29 cellular contexts compared by ENCODE assay signal in the genomic region with DNA sequence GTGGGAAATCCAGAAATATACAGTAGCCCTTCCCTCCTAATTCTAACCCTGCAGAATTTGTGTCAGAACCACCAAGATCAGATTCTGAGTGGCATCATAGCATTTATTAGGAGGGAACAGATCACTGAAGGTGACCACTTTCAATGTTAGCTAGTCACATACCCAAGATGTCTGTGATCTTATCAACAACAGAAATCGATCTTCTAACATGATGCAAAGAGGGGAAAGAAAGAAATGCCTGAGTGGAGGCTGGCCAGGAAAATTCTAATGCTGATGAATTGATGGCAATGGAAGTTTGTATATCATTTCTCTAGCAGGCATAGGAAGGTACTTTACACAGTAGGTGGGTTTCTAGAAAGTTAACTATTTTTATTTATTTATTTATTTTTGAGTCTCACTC.
"Had no signal": no experiment of that assay in that cellular context is flagged by ENCODE, and none has a peak within 500 bp of the region (broad histone marks: within the 10 kb centered on the region; RNA-seq: fewer than 3 reads in every experiment).

No MANE protein-coding gene starts in this region.

- H3K9me3 ChIP-seq: neutrophil, pancreas, prostate gland, right lobe of liver, sigmoid colon, stomach, suprapubic skin, testis, tibial artery, transverse colon, upper lobe of right lung, uterus had no signal

- H3K4me3 Mint-ChIP-seq: naive thymus-derived CD8-positive, alpha-beta T cell; natural killer cell treated with Interleukin-12 subunit alpha and Interleukin-12 subunit beta and Interleukin-15 and Interleukin-18, amount 100 ng/mL, for 72 hours; nephron progenitor cell; neural crest cell; stimulated activated effector memory CD8-positive, alpha-beta T cell treated with anti-CD3 and anti-CD28 coated beads, Interleukin-12 subunit alpha, Interleukin-12 subunit beta, amount 100 ng/mL, for 72 hours; stimulated activated naive B cell treated with anti-CD40 and anti-IgM and Interleukin-4, amounts not matched to agents 10 μg/mL and 1 μg/mL and 100 μg/mL, for 72 hours; stimulated activated naive CD8-positive, alpha-beta T cell treated with anti-CD3 and anti-CD28 coated beads, Interleukin-15, Interleukin-2, amounts not matched to agents 100 ng/mL and 50 ng/mL, for 24 hours; type B pancreatic cell had no signal

- H3K27ac Mint-ChIP-seq: naive thymus-derived CD8-positive, alpha-beta T cell; natural killer cell treated with Interleukin-12 subunit alpha and Interleukin-12 subunit beta and Interleukin-15 and Interleukin-18, amount 100 ng/mL, for 72 hours; nephron progenitor cell; stimulated activated effector memory CD8-positive, alpha-beta T cell treated with anti-CD3 and anti-CD28 coated beads, Interleukin-12 subunit alpha, Interleukin-12 subunit beta, amount 100 ng/mL, for 72 hours; stimulated activated naive B cell treated with anti-CD40 and anti-IgM and Interleukin-4, amounts not matched to agents 10 μg/mL and 1 μg/mL and 100 μg/mL, for 72 hours; stimulated activated naive CD8-positive, alpha-beta T cell treated with anti-CD3 and anti-CD28 coated beads, Interleukin-15, Interleukin-2, amounts not matched to agents 100 ng/mL and 50 ng/mL, for 24 hours; type B pancreatic cell had no signal

- H3K36me3 Mint-ChIP-seq: naive thymus-derived CD8-positive, alpha-beta T cell; natural killer cell treated with Interleukin-12 subunit alpha and Interleukin-12 subunit beta and Interleukin-15 and Interleukin-18, amount 100 ng/mL, for 72 hours; stimulated activated effector memory CD8-positive, alpha-beta T cell treated with anti-CD3 and anti-CD28 coated beads, Interleukin-12 subunit alpha, Interleukin-12 subunit beta, amount 100 ng/mL, for 72 hours; stimulated activated naive B cell treated with anti-CD40 and anti-IgM and Interleukin-4, amounts not matched to agents 10 μg/mL and 1 μg/mL and 100 μg/mL, for 72 hours; type B pancreatic cell had no signal

- H3K27me3 Mint-ChIP-seq: naive thymus-derived CD8-positive, alpha-beta T cell; stimulated activated naive B cell treated with anti-CD40 and anti-IgM and Interleukin-4, amounts not matched to agents 10 μg/mL and 1 μg/mL and 100 μg/mL, for 72 hours; stimulated activated naive CD8-positive, alpha-beta T cell treated with anti-CD3 and anti-CD28 coated beads, Interleukin-15, Interleukin-2, amounts not matched to agents 100 ng/mL and 50 ng/mL, for 24 hours had no signal

- H3K4me3 ChIP-seq: pancreas, prostate gland, right lobe of liver, sigmoid colon, stomach, suprapubic skin, testis, tibial artery, transverse colon, upper lobe of right lung, uterus had no signal

- H3K4me1 ChIP-seq: pancreas, prostate gland, right lobe of liver, suprapubic skin, tibial artery had no signal

- H3K27ac ChIP-seq: neutrophil, pancreas, prostate gland, right lobe of liver, stomach, suprapubic skin, testis, tibial artery, transverse colon, upper lobe of right lung, uterus had no signal

- H3K27me3 ChIP-seq: neutrophil, pancreas, right lobe of liver, sigmoid colon, stomach, suprapubic skin, testis, tibial artery, transverse colon, upper lobe of right lung, uterus had no signal

- H3K4me1 Mint-ChIP-seq: neural crest cell had no signal

- H3K36me3 ChIP-seq: neutrophil, pancreas, prostate gland, right lobe of liver, sigmoid colon, stomach, suprapubic skin, tibial artery, transverse colon, upper lobe of right lung, uterus had no signal

- DNase-seq: naive thymus-derived CD8-positive, alpha-beta T cell; nephron progenitor cell; nucleus accumbens; pancreas; right cardiac atrium; right lobe of liver; sigmoid colon; small intestine; stimulated activated CD4-positive, alpha-beta T cell treated with anti-CD3 and anti-CD28 coated beads, Interleukin-15, amount 100 ng/mL, for 24 hours; stimulated activated CD4-positive, alpha-beta T cell treated with anti-CD3 and anti-CD28 coated beads, Interleukin-2, amount 100 ng/mL, for 24 hours; stimulated activated CD4-positive, alpha-beta T cell treated with anti-CD3 and anti-CD28 coated beads, Interleukin-2, amount 100 ng/mL, for 48 hours; stimulated activated CD4-positive, alpha-beta T cell treated with anti-CD3 and anti-CD28 coated beads, Interleukin-4, amount 100 ng/mL, for 24 hours; stimulated activated naive B cell treated with anti-CD40 and anti-IgM and Interleukin-4, amounts not matched to agents 10 μg/mL and 1 μg/mL and 100 μg/mL, for 72 hours; stimulated activated naive CD4-positive, alpha-beta T cell treated with Interleukin-2 at 50 U/mL for 16 hours; stomach; substantia nigra; testis; tibial artery; transverse colon; upper lobe of right lung; uterus had no signal

- H3K9me3 Mint-ChIP-seq: naive thymus-derived CD8-positive, alpha-beta T cell; natural killer cell treated with Interleukin-12 subunit alpha and Interleukin-12 subunit beta and Interleukin-15 and Interleukin-18, amount 100 ng/mL, for 72 hours; nephron progenitor cell; neural crest cell; stimulated activated effector memory CD8-positive, alpha-beta T cell treated with anti-CD3 and anti-CD28 coated beads, Interleukin-12 subunit alpha, Interleukin-12 subunit beta, amount 100 ng/mL, for 72 hours; stimulated activated naive B cell treated with anti-CD40 and anti-IgM and Interleukin-4, amounts not matched to agents 10 μg/mL and 1 μg/mL and 100 μg/mL, for 72 hours; stimulated activated naive CD8-positive, alpha-beta T cell treated with anti-CD3 and anti-CD28 coated beads, Interleukin-15, Interleukin-2, amounts not matched to agents 100 ng/mL and 50 ng/mL, for 24 hours; type B pancreatic cell had no signal

- ATAC-seq: naive thymus-derived CD8-positive, alpha-beta T cell; natural killer cell treated with Interleukin-12 subunit alpha and Interleukin-12 subunit beta and Interleukin-15 and Interleukin-18, amount 100 ng/mL, for 72 hours; pancreas; right cardiac atrium; right lobe of liver; stimulated activated effector memory CD8-positive, alpha-beta T cell treated with anti-CD3 and anti-CD28 coated beads, Interleukin-12 subunit alpha, Interleukin-12 subunit beta, amount 100 ng/mL, for 72 hours; stimulated activated naive B cell treated with anti-CD40 and anti-IgM and Interleukin-4, amounts not matched to agents 10 μg/mL and 1 μg/mL and 100 μg/mL, for 72 hours; upper lobe of right lung had no signal
